In genomic region chr4:109301691-109302365, GRCh38 we compare ENCODE assay signal across 8 cellular contexts. TPM values are rescaled to one million over a fixed set of nuclear protein-coding genes. Genes with fewer than 3 reads are reported as not detected.
DNase-seq lines count a peak whose midpoint lies in the region; ATAC-seq and TF ChIP-seq lines count a peak whose summit lies in the region.

No MANE protein-coding gene starts in this region.

- H3K9me3 Mint-ChIP-seq in osteocyte (ENCODE audit: unreplicated experiment): no peaks in the 10 kb centered on the region

- peaks cover 10% of the 10 kb centered on the region for H3K4me1 Mint-ChIP-seq in osteocyte (ENCODE audit: unreplicated experiment)

- no peak for TF ChIP-seq CTCF in fibroblast of pulmonary artery (IDR thresholded peaks at IDR 0.05; ENCODE audit: low read length, missing control alignments)
- no peak for TF ChIP-seq CTCF in osteocyte (IDR thresholded peaks at IDR 0.05)

- H3K27ac Mint-ChIP-seq in osteocyte (ENCODE audit: unreplicated experiment): no peak overlapping the region

- DNase-seq in D341Med (ENCODE audit: low spot score): peak; percentile 30
- no peak for DNase-seq in fibroblast of pulmonary artery (ENCODE audit: low read depth)
- no peak for DNase-seq in osteocyte (ENCODE audit: extremely low spot score, unreplicated experiment)
- DNase-seq in NCI-H1092 (lab: John Stamatoyannopoulos, UW): no peak
- DNase-seq in DMS79 (lab: John Stamatoyannopoulos, UW): no peak

- peak overlapping the region; percentile 78 for H3K4me3 Mint-ChIP-seq in osteocyte (ENCODE audit: unreplicated experiment)

- peak overlapping the region; percentile 49 for H3K4me3 ChIP-seq in fibroblast of pulmonary artery (replicated peaks; ENCODE audit: low read depth, low read length)

- peaks cover 44% of the 10 kb centered on the region for H3K27me3 Mint-ChIP-seq in osteocyte (ENCODE audit: unreplicated experiment)

- peak; percentile 21; the same call in 2 of the 3 replicates for ATAC-seq in SK-N-SH treated with all-trans-retinoic acid at 6 μM for 48 hours
- ATAC-seq in GM21737 (IDR thresholded peaks at IDR 0.05; ENCODE audit: unreplicated experiment): no peak
- ATAC-seq in GM21576 (IDR thresholded peaks at IDR 0.05; ENCODE audit: unreplicated experiment): no peak

- H3K36me3 Mint-ChIP-seq in osteocyte (ENCODE audit: unreplicated experiment): no peaks in the 10 kb centered on the region

TF ChIP-seq in SK-N-SH treated with all-trans-retinoic acid at 6 μM for 48 hours, 23 proteins besides CTCF, POLR2A, EP300 and RAD21:
- no peak for TF ChIP-seq ZFP3 (CRISPR knock-in tag; IDR thresholded peaks at IDR 0.05)
- no peak for TF ChIP-seq ZC3H10 (CRISPR knock-in tag; IDR thresholded peaks at IDR 0.05)
- no peak for TF ChIP-seq PPARA (CRISPR knock-in tag; IDR thresholded peaks at IDR 0.05; ENCODE audit: borderline replicate concordance)
- TF ChIP-seq ZNF70 (CRISPR knock-in tag; IDR thresholded peaks at IDR 0.05): no peak
- no peak for TF ChIP-seq CREB5 (CRISPR knock-in tag; IDR thresholded peaks at IDR 0.05; ENCODE audit: low read depth)
- TF ChIP-seq GLIS3 (CRISPR knock-in tag; IDR thresholded peaks at IDR 0.05): no peak
- no peak for TF ChIP-seq ARNTL (CRISPR knock-in tag; IDR thresholded peaks at IDR 0.05; ENCODE audit: borderline replicate concordance, low read depth)
- TF ChIP-seq BACH2 (CRISPR knock-in tag; IDR thresholded peaks at IDR 0.05; ENCODE audit: borderline replicate concordance): no peak
- TF ChIP-seq, protein P1, sequence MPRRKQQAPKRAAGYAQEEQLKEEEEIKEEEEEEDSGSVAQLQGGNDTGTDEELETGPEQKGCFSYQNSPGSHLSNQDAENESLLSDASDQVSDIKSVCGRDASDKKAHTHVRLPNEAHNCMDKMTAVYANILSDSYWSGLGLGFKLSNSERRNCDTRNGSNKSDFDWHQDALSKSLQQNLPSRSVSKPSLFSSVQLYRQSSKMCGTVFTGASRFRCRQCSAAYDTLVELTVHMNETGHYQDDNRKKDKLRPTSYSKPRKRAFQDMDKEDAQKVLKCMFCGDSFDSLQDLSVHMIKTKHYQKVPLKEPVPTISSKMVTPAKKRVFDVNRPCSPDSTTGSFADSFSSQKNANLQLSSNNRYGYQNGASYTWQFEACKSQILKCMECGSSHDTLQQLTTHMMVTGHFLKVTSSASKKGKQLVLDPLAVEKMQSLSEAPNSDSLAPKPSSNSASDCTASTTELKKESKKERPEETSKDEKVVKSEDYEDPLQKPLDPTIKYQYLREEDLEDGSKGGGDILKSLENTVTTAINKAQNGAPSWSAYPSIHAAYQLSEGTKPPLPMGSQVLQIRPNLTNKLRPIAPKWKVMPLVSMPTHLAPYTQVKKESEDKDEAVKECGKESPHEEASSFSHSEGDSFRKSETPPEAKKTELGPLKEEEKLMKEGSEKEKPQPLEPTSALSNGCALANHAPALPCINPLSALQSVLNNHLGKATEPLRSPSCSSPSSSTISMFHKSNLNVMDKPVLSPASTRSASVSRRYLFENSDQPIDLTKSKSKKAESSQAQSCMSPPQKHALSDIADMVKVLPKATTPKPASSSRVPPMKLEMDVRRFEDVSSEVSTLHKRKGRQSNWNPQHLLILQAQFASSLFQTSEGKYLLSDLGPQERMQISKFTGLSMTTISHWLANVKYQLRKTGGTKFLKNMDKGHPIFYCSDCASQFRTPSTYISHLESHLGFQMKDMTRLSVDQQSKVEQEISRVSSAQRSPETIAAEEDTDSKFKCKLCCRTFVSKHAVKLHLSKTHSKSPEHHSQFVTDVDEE (CRISPR knock-in tag; IDR thresholded peaks at IDR 0.05): no peak
- no peak for TF ChIP-seq ZFP30 (CRISPR knock-in tag; IDR thresholded peaks at IDR 0.05)
- TF ChIP-seq POU6F1 (CRISPR knock-in tag; IDR thresholded peaks at IDR 0.05; ENCODE audit: borderline replicate concordance, low read depth): no peak
- no peak for TF ChIP-seq ESRRG (CRISPR knock-in tag; IDR thresholded peaks at IDR 0.05)
- TF ChIP-seq, protein P2, sequence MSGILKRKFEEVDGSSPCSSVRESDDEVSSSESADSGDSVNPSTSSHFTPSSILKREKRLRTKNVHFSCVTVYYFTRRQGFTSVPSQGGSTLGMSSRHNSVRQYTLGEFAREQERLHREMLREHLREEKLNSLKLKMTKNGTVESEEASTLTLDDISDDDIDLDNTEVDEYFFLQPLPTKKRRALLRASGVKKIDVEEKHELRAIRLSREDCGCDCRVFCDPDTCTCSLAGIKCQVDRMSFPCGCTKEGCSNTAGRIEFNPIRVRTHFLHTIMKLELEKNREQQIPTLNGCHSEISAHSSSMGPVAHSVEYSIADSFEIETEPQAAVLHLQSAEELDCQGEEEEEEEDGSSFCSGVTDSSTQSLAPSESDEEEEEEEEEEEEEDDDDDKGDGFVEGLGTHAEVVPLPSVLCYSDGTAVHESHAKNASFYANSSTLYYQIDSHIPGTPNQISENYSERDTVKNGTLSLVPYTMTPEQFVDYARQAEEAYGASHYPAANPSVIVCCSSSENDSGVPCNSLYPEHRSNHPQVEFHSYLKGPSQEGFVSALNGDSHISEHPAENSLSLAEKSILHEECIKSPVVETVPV (CRISPR knock-in tag; IDR thresholded peaks at IDR 0.05): no peak
- TF ChIP-seq RARB (CRISPR knock-in tag; IDR thresholded peaks at IDR 0.05): no peak
- no peak for TF ChIP-seq CSDC2 (CRISPR knock-in tag; IDR thresholded peaks at IDR 0.05)
- TF ChIP-seq SNAI2 (CRISPR knock-in tag; IDR thresholded peaks at IDR 0.05): no peak
TF ChIP-seq in SK-N-SH treated with all-trans-retinoic acid at 6 μM for 48 hours: peak in this region for 0.

RNA-seq across cellular contexts. Expression of gene COL25A1, which starts 0.6 kb away (rescaled TPM):
- 1.3 and 1.8 TPM in 2 replicates for total RNA-seq in osteocyte
